ENCODE assay signal across 24 cellular contexts in the genomic region with DNA sequence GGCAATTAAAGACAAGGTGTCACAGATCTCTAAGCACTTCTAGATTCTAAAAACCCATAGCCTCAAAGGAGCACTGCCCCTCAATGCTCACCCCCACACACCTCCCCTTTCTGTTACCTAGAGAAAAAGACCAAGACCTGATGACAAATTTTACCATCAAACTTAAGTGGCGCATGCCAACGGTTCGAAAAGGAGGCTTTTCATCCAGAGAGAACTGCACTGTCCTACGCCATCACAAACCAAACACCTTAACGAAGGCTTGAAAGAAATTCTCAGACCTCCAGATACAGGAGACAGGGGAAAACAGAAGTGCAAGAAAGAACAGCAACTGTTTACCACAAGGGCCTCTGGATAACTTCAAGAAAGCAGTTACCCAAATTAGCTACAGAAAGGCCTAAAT. TPM values are rescaled to one million over a fixed set of nuclear protein-coding genes. Genes with fewer than 3 reads are reported as not detected.
DNase-seq lines count a peak whose midpoint lies in the region; FAIRE-seq and TF ChIP-seq lines count a peak whose summit lies in the region.
"Had no signal": no experiment of that assay in that cellular context is flagged by ENCODE, and none has a peak within 500 bp of the region (broad histone marks: within the 10 kb centered on the region; RNA-seq: fewer than 3 reads in every experiment).

No MANE protein-coding gene starts in this region.

- H3K4me1 ChIP-seq in endodermal cell (ENCODE audit: control insufficient read depth, insufficient read depth, low read length), result peaks cover 8% of the 10 kb centered on the region

- POLR2A ChIA-PET in activated CD4-positive, alpha-beta memory T cell treated with anti-CD3 and anti-CD28 coated beads, Interleukin-2, amount 10 ng/mL, durations not matched to agents 7 days and 5 days (lab: Charles Lee), result interaction anchor here (1.0 to 2.5 kb wide), 2 partner anchors 13 to 18 kb away, joined by 4 to 24 read pairs; a partner anchor contains a TSS
- POLR2A ChIA-PET in activated CD4-positive, alpha-beta memory T cell treated with anti-CD3 and anti-CD28 coated beads for 36 hours (lab: Charles Lee), result interaction anchor here (0.5 kb wide), 1 partner anchor 85 kb away, joined by 3 read pairs; no protein-coding TSS in a partner anchor

- H3K36me3 Mint-ChIP-seq in activated CD4-positive, alpha-beta memory T cell treated with anti-CD3 and anti-CD28 coated beads, Interleukin-2, amount 10 ng/mL, durations not matched to agents 7 days and 5 days (ENCODE audit: low read depth), result peaks cover 6% of the 10 kb centered on the region
- H3K36me3 Mint-ChIP-seq in activated CD4-positive, alpha-beta memory T cell treated with anti-CD3 and anti-CD28 coated beads for 36 hours, result no peaks in the 10 kb centered on the region
- H3K36me3 Mint-ChIP-seq in endodermal cell (ENCODE audit: low read depth) (no peaks in the 10 kb centered on the region), osteocyte (ENCODE audit: unreplicated experiment) (no peaks in the 10 kb centered on the region)
- H3K36me3 Mint-ChIP-seq: activated naive CD8-positive, alpha-beta T cell treated with anti-CD3 and anti-CD28 coated beads, Interleukin-2, amount 10 ng/mL, durations not matched to agents 7 days and 5 days had no signal

- H3K9me3 Mint-ChIP-seq in activated CD4-positive, alpha-beta memory T cell treated with anti-CD3 and anti-CD28 coated beads, Interleukin-2, amount 10 ng/mL, durations not matched to agents 7 days and 5 days, result peaks cover 3% of the 10 kb centered on the region
- H3K9me3 Mint-ChIP-seq in activated CD4-positive, alpha-beta memory T cell treated with anti-CD3 and anti-CD28 coated beads for 36 hours, result peaks cover 3% of the 10 kb centered on the region
- peaks cover 6% of the 10 kb centered on the region for H3K9me3 Mint-ChIP-seq in endodermal cell
- peaks cover 3% of the 10 kb centered on the region for H3K9me3 Mint-ChIP-seq in osteocyte (ENCODE audit: unreplicated experiment)

- TF ChIP-seq POLR2A in H54 (IDR thresholded peaks at IDR 0.05; ENCODE audit: low read depth, low read length), result no peak

- H3K27me3 Mint-ChIP-seq in activated CD4-positive, alpha-beta memory T cell treated with anti-CD3 and anti-CD28 coated beads, Interleukin-2, amount 10 ng/mL, durations not matched to agents 7 days and 5 days, result no peaks in the 10 kb centered on the region
- H3K27me3 Mint-ChIP-seq in activated CD4-positive, alpha-beta memory T cell treated with anti-CD3 and anti-CD28 coated beads for 36 hours, result no peaks in the 10 kb centered on the region
- no peaks in the 10 kb centered on the region for H3K27me3 Mint-ChIP-seq in endodermal cell (ENCODE audit: insufficient read depth)
- no peaks in the 10 kb centered on the region for H3K27me3 Mint-ChIP-seq in osteocyte (ENCODE audit: unreplicated experiment)
- H3K27me3 Mint-ChIP-seq: activated naive CD8-positive, alpha-beta T cell treated with anti-CD3 and anti-CD28 coated beads, Interleukin-2, amount 10 ng/mL, durations not matched to agents 7 days and 5 days had no signal

- H3K27ac Mint-ChIP-seq in activated CD4-positive, alpha-beta memory T cell treated with anti-CD3 and anti-CD28 coated beads, Interleukin-2, amount 10 ng/mL, durations not matched to agents 7 days and 5 days, result peak overlapping the region; percentile 3
- no peak overlapping the region for H3K27ac Mint-ChIP-seq in activated CD4-positive, alpha-beta memory T cell treated with anti-CD3 and anti-CD28 coated beads for 36 hours
- H3K27ac Mint-ChIP-seq in endodermal cell, result peak overlapping the region; percentile 92
- no peak overlapping the region for H3K27ac Mint-ChIP-seq in osteocyte (ENCODE audit: unreplicated experiment)
- H3K27ac Mint-ChIP-seq: activated CD8-positive, alpha-beta T cell treated with anti-CD3 and anti-CD28 coated beads, Interleukin-2, amount 10 ng/mL, durations not matched to agents 7 days and 5 days; activated naive CD8-positive, alpha-beta T cell treated with anti-CD3 and anti-CD28 coated beads, Interleukin-2, amount 10 ng/mL, durations not matched to agents 7 days and 5 days had no signal

- no peaks in the 10 kb centered on the region for H3K27me3 ChIP-seq in endodermal cell (ENCODE audit: control insufficient read depth, insufficient read depth, low read length, poor library complexity, severe bottlenecking)
- H3K27me3 ChIP-seq: BLaER1, MG63, neutrophil, Peyer's patch, upper lobe of right lung had no signal

- no peak for TF ChIP-seq CTCF in endodermal cell (conservative IDR thresholded peaks at IDR 0.05)
- TF ChIP-seq CTCF in osteocyte (IDR thresholded peaks at IDR 0.05), result no peak

- FAIRE-seq in H54 (lab: Jason Lieb, UNC), result peak; percentile 52
- FAIRE-seq: A549, small intestine had no signal

- intact Hi-C loops in activated CD4-positive, alpha-beta memory T cell treated with anti-CD3 and anti-CD28 coated beads for 36 hours (cut with micrococcal nuclease), result no loop called here

- H3K36me3 ChIP-seq in endodermal cell (ENCODE audit: control insufficient read depth, insufficient read depth, low read length), result no peaks in the 10 kb centered on the region
- H3K36me3 ChIP-seq: BLaER1, MG63, neutrophil, Peyer's patch, upper lobe of right lung had no signal

- peaks cover 6% of the 10 kb centered on the region for H3K9me3 ChIP-seq in endodermal cell (ENCODE audit: control insufficient read depth, low read length)
- H3K9me3 ChIP-seq: A549, MG63, neutrophil, Peyer's patch, upper lobe of right lung had no signal

- H3K4me3 Mint-ChIP-seq in activated CD4-positive, alpha-beta memory T cell treated with anti-CD3 and anti-CD28 coated beads, Interleukin-2, amount 10 ng/mL, durations not matched to agents 7 days and 5 days, result no peak overlapping the region
- no peak overlapping the region for H3K4me3 Mint-ChIP-seq in activated CD4-positive, alpha-beta memory T cell treated with anti-CD3 and anti-CD28 coated beads for 36 hours
- peak overlapping the region; percentile 24 for H3K4me3 Mint-ChIP-seq in endodermal cell
- H3K4me3 Mint-ChIP-seq in osteocyte (ENCODE audit: unreplicated experiment), result peak overlapping the region; percentile 36
- H3K4me3 Mint-ChIP-seq: activated CD8-positive, alpha-beta T cell treated with anti-CD3 and anti-CD28 coated beads, Interleukin-2, amount 10 ng/mL, durations not matched to agents 7 days and 5 days; activated naive CD8-positive, alpha-beta T cell treated with anti-CD3 and anti-CD28 coated beads, Interleukin-2, amount 10 ng/mL, durations not matched to agents 7 days and 5 days; activated T-cell treated with anti-CD3 and anti-CD28 coated beads, Interleukin-2, amount 50 U/mL, for 4 hours had no signal

- H3K27ac ChIP-seq in endodermal cell (ENCODE audit: low read depth, low read length), result no peak overlapping the region
- H3K27ac ChIP-seq: A549, BLaER1, neutrophil, Peyer's patch, upper lobe of right lung had no signal

- H3K4me1 Mint-ChIP-seq in activated CD4-positive, alpha-beta memory T cell treated with anti-CD3 and anti-CD28 coated beads, Interleukin-2, amount 10 ng/mL, durations not matched to agents 7 days and 5 days, result peaks cover 10% of the 10 kb centered on the region
- H3K4me1 Mint-ChIP-seq in activated CD4-positive, alpha-beta memory T cell treated with anti-CD3 and anti-CD28 coated beads for 36 hours (ENCODE audit: low read depth), result peaks cover 11% of the 10 kb centered on the region
- peaks cover 20% of the 10 kb centered on the region for H3K4me1 Mint-ChIP-seq in endodermal cell
- peaks cover 11% of the 10 kb centered on the region for H3K4me1 Mint-ChIP-seq in osteocyte (ENCODE audit: unreplicated experiment)

- no peak overlapping the region for H3K4me3 ChIP-seq in endodermal cell (ENCODE audit: low read length)
- H3K4me3 ChIP-seq: A549, BLaER1, MG63, Peyer's patch, upper lobe of right lung had no signal

- no peak overlapping the region for H3K9ac ChIP-seq in endodermal cell (ENCODE audit: extremely low read depth, low read length, poor library complexity, severe bottlenecking)
- H3K9ac ChIP-seq: BLaER1 had no signal

- no peak for DNase-seq in activated CD4-positive, alpha-beta memory T cell treated with anti-CD3 and anti-CD28 coated beads, Interleukin-2, amount 10 ng/mL, durations not matched to agents 7 days and 5 days
- no peak for DNase-seq in activated CD4-positive, alpha-beta memory T cell treated with anti-CD3 and anti-CD28 coated beads for 36 hours
- DNase-seq in H54 (ENCODE audit: insufficient read length, low spot score) (no peak), endodermal cell (no peak), osteocyte (ENCODE audit: extremely low spot score, unreplicated experiment) (no peak), NCI-H2029 (lab: John Stamatoyannopoulos, UW) (no peak), NCI-H524 treated with DMSO at 0.1 percent for 48 hours (lab: John Stamatoyannopoulos, UW) (no peak)
- no peak for DNase-seq in stimulated activated CD4-positive, alpha-beta T cell treated with anti-CD3 and anti-CD28 coated beads, Interleukin-15, amount 100 ng/mL, for 24 hours
- DNase-seq: activated CD4-positive, CD25-positive, alpha-beta regulatory T cell; activated CD8-positive, alpha-beta T cell treated with anti-CD3 and anti-CD28 coated beads, Interleukin-2, amount 10 ng/mL, durations not matched to agents 7 days and 5 days; activated naive CD8-positive, alpha-beta T cell treated with anti-CD3 and anti-CD28 coated beads, Interleukin-2, amount 10 ng/mL, durations not matched to agents 7 days and 5 days; activated T-cell treated with anti-CD3 and anti-CD28 coated beads, Interleukin-2, amount 50 U/mL, for 4 hours; DMS153; GF-D8; IMR-90; left cardiac atrium; MG63; Peyer's patch; small intestine; stimulated activated CD4-positive, alpha-beta T cell treated with anti-CD3 and anti-CD28 coated beads, Interleukin-4, amount 100 ng/mL, for 1 hour; upper lobe of right lung had no signal

- CTCF ChIA-PET in activated CD4-positive, alpha-beta memory T cell treated with anti-CD3 and anti-CD28 coated beads, Interleukin-2, amount 10 ng/mL, durations not matched to agents 7 days and 5 days (lab: Charles Lee), result interaction anchor here (0.7 to 1.0 kb wide), 2 partner anchors 12 to 18 kb away, joined by 3 read pairs; a partner anchor contains a TSS
- CTCF ChIA-PET in activated CD4-positive, alpha-beta memory T cell treated with anti-CD3 and anti-CD28 coated beads for 36 hours (lab: Charles Lee), result interaction anchor here (0.9 to 1.1 kb wide), 2 partner anchors 13 to 14 kb away, joined by 3 read pairs; no protein-coding TSS in a partner anchor

- 90% methylated on average over 5 of the region's 5 CpGs; no CpG with 5 or more reads in 1 of the 2 experiments for WGBS in endodermal cell (ENCODE audit: insufficient coverage in 1 of 2, insufficient read length in 1 of 2), 2 experiments

RNA-seq across cellular contexts. Expression of a gene that starts 2.0 kb away (rescaled TPM):
- 10 to 100 TPM; 13.5 to 14.7 TPM for total RNA-seq in activated CD4-positive, alpha-beta memory T cell treated with anti-CD3 and anti-CD28 coated beads, Interleukin-2, amount 10 ng/mL, durations not matched to agents 7 days and 5 days
- total RNA-seq in activated CD4-positive, alpha-beta memory T cell treated with anti-CD3 and anti-CD28 coated beads for 36 hours, result 10 to 100 TPM; 14.4 to 15.0 TPM
- total RNA-seq in endodermal cell (10 to 100 TPM in 1 of 2 donors, 1 to 10 TPM in 1; 8.0 to 21.5 TPM), osteocyte (7.3 and 8.2 TPM in 2 replicates)
- 8.8 TPM for polyA plus RNA-seq in endodermal cell (2013, experiment 1 of 2)
- polyA plus RNA-seq in endodermal cell (2013, experiment 2 of 2), result 9.6 TPM

RNA-seq across cellular contexts. Expression of a gene that starts 18.5 kb away (rescaled TPM):
- total RNA-seq in activated CD4-positive, alpha-beta memory T cell treated with anti-CD3 and anti-CD28 coated beads, Interleukin-2, amount 10 ng/mL, durations not matched to agents 7 days and 5 days, result 10 to 100 TPM; 12.3 to 12.9 TPM
- 10 to 100 TPM; 13.0 to 16.0 TPM for total RNA-seq in activated CD4-positive, alpha-beta memory T cell treated with anti-CD3 and anti-CD28 coated beads for 36 hours
- total RNA-seq in endodermal cell (10 to 100 TPM in 1 of 2 donors, 1 to 10 TPM in 1; 8.3 to 10.6 TPM), osteocyte (7.4 and 9.9 TPM in 2 replicates)
- polyA plus RNA-seq in endodermal cell (2013, experiment 1 of 2), result 12.3 TPM
- 10.5 TPM for polyA plus RNA-seq in endodermal cell (2013, experiment 2 of 2)

Comparison
In these comparisons a context has a peak if more than half of its experiments do, and no peak if none do; other contexts are left out.
1. H3K27ac Mint-ChIP-seq: peak in activated CD4-positive, alpha-beta memory T cell treated with anti-CD3 and anti-CD28 coated beads, Interleukin-2, amount 10 ng/mL, durations not matched to agents 7 days and 5 days (single experiment) and endodermal cell (single experiment); none in activated CD4-positive, alpha-beta memory T cell treated with anti-CD3 and anti-CD28 coated beads for 36 hours (single experiment) and osteocyte (single experiment).
2. H3K4me3 Mint-ChIP-seq: peak in endodermal cell (single experiment) and osteocyte (single experiment); none in activated CD4-positive, alpha-beta memory T cell treated with anti-CD3 and anti-CD28 coated beads, Interleukin-2, amount 10 ng/mL, durations not matched to agents 7 days and 5 days (single experiment) and activated CD4-positive, alpha-beta memory T cell treated with anti-CD3 and anti-CD28 coated beads for 36 hours (single experiment).